In genomic region chr16:57852189-57852588, GRCh38 we compare ENCODE assay signal across 28 cellular contexts. TPM values are rescaled to one million over a fixed set of nuclear protein-coding genes. Genes with fewer than 3 reads are reported as not detected.
"Had no signal": no experiment of that assay in that cellular context is flagged by ENCODE, and none has a peak within 500 bp of the region (broad histone marks: within the 10 kb centered on the region; RNA-seq: fewer than 3 reads in every experiment).

No MANE protein-coding gene starts in this region.

- H3K36me3 ChIP-seq: gastroesophageal sphincter, heart left ventricle, neural progenitor cell, prostate gland, right atrium auricular region, thoracic aorta, tibial nerve, upper lobe of left lung had no signal

- H3K4me3 Mint-ChIP-seq: endodermal cell; memory B cell; naive thymus-derived CD4-positive, alpha-beta T cell; nephron; neural progenitor cell; stimulated activated naive B cell treated with anti-CD40 and anti-IgM and Interleukin-4, amounts not matched to agents 10 μg/mL and 1 μg/mL and 100 μg/mL, for 72 hours; stimulated activated naive CD8-positive, alpha-beta T cell treated with anti-CD3 and anti-CD28 coated beads, Interleukin-15, Interleukin-2, amounts not matched to agents 100 ng/mL and 50 ng/mL, for 24 hours had no signal

- H3K27ac ChIP-seq: dorsolateral prefrontal cortex, epithelial cell of prostate, foreskin keratinocyte, gastroesophageal sphincter, heart left ventricle, hepatocyte, neural progenitor cell, parathyroid adenoma, prostate gland, right atrium auricular region, skin epidermis, thoracic aorta, tibial nerve, upper lobe of left lung had no signal

- H3K4me1 ChIP-seq: foreskin keratinocyte, gastroesophageal sphincter, heart left ventricle, neural progenitor cell, parathyroid adenoma, prostate gland, right atrium auricular region, tibial nerve, upper lobe of left lung had no signal

- H2AFZ ChIP-seq: hepatocyte, neural progenitor cell, parathyroid adenoma had no signal

- H3K9me3 Mint-ChIP-seq: neural progenitor cell; stimulated activated naive CD8-positive, alpha-beta T cell treated with anti-CD3 and anti-CD28 coated beads, Interleukin-15, Interleukin-2, amounts not matched to agents 100 ng/mL and 50 ng/mL, for 24 hours had no signal

- H3K4me1 Mint-ChIP-seq: endodermal cell; memory B cell; naive thymus-derived CD4-positive, alpha-beta T cell; nephron; neural progenitor cell; stimulated activated naive B cell treated with anti-CD40 and anti-IgM and Interleukin-4, amounts not matched to agents 10 μg/mL and 1 μg/mL and 100 μg/mL, for 72 hours had no signal

- H3K9me3 ChIP-seq: prostate gland had no signal

- H3K4me2 ChIP-seq: hepatocyte, neural progenitor cell had no signal

- H3K79me2 ChIP-seq: hepatocyte, parathyroid adenoma had no signal

- DNase-seq: effector CD4-positive, alpha-beta T cell; endodermal cell; foreskin keratinocyte; heart left ventricle; kidney; midbrain; naive thymus-derived CD4-positive, alpha-beta T cell; stimulated activated CD4-positive, alpha-beta T cell treated with anti-CD3 and anti-CD28 coated beads, Interleukin-15, amount 100 ng/mL, for 24 hours; stimulated activated CD4-positive, alpha-beta T cell treated with anti-CD3 and anti-CD28 coated beads, Interleukin-2, amount 100 ng/mL, for 48 hours; stimulated activated naive B cell treated with anti-CD40 and anti-IgM and Interleukin-4, amounts not matched to agents 10 μg/mL and 1 μg/mL and 100 μg/mL, for 72 hours; upper lobe of left lung had no signal

- ATAC-seq: esophagus mucosa; foreskin keratinocyte; gastroesophageal sphincter; heart left ventricle; left lobe of liver; naive thymus-derived CD4-positive, alpha-beta T cell; stimulated activated naive B cell treated with anti-CD40 and anti-IgM and Interleukin-4, amounts not matched to agents 10 μg/mL and 1 μg/mL and 100 μg/mL, for 72 hours had no signal

- H3K36me3 Mint-ChIP-seq: memory B cell; neural progenitor cell; stimulated activated naive B cell treated with anti-CD40 and anti-IgM and Interleukin-4, amounts not matched to agents 10 μg/mL and 1 μg/mL and 100 μg/mL, for 72 hours had no signal

- H3K9ac ChIP-seq: neural progenitor cell, parathyroid adenoma had no signal

- H3K27ac Mint-ChIP-seq: endodermal cell; memory B cell; naive thymus-derived CD4-positive, alpha-beta T cell; nephron; neural progenitor cell; stimulated activated naive B cell treated with anti-CD40 and anti-IgM and Interleukin-4, amounts not matched to agents 10 μg/mL and 1 μg/mL and 100 μg/mL, for 72 hours; stimulated activated naive CD8-positive, alpha-beta T cell treated with anti-CD3 and anti-CD28 coated beads, Interleukin-15, Interleukin-2, amounts not matched to agents 100 ng/mL and 50 ng/mL, for 24 hours had no signal

- H3K4me3 ChIP-seq: dorsolateral prefrontal cortex, gastroesophageal sphincter, heart left ventricle, hepatocyte, lung, neural progenitor cell, prostate gland, right atrium auricular region, skin epidermis, thoracic aorta, tibial nerve, upper lobe of left lung had no signal

- H3K27me3 ChIP-seq: dorsolateral prefrontal cortex, foreskin keratinocyte, gastroesophageal sphincter, heart left ventricle, hepatocyte, neural progenitor cell, right atrium auricular region, tibial nerve, upper lobe of left lung had no signal

RNA-seq across cellular contexts. Expression of gene KIFC3, which starts 49.9 kb away (rescaled TPM):
- polyA plus RNA-seq: naive thymus-derived CD4-positive, alpha-beta T cell had no signal
